13 cellular contexts compared by ENCODE assay signal in the genomic region with DNA sequence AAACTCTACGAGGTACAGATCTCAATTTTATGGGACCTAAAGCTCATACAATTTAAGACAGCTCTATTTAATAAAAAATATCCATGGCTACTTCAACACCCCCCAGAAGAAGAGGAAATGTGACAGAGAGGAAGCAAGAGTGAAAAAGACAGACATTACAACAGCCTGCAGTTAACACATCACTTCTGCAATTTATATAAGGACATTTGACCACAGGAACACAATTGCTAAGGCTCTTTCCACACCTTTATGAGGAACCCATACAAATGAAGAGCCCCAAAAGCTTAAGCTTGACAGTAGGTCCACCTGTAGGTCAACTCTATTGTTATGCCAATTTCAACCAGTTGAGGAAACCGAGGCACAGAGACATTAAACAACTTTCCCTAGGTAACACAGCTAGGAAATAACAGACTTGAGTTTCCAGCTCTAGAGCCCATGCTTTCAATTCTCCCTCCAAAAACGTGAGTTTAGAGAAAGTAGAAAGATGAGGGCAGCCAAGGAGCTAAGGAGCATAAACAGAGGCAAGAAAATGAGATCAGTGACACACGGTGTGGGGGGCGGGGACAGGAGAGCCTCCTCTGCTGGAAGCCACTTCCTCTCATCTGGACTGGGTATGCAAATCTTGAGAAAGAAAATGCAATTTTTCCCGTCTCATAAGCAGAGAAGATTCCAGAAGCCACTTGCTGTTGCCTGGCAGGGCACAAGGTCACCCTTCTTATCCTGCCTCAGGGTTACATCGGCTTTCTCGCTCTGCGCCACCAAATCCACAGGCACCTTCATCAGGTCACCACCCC. TPM values are rescaled to one million over a fixed set of nuclear protein-coding genes. Genes with fewer than 3 reads are reported as not detected.
A peak's percentile ranks its signal among the peaks of the same experiment; 100 is the strongest.
DNase-seq lines count a peak whose midpoint lies in the region; ATAC-seq and TF ChIP-seq lines count a peak whose summit lies in the region.
"Had no signal": no experiment of that assay in that cellular context is flagged by ENCODE, and none has a peak within 500 bp of the region (broad histone marks: within the 10 kb centered on the region; RNA-seq: fewer than 3 reads in every experiment).

No MANE protein-coding gene starts in this region.

- H3K4me3 ChIP-seq in parathyroid adenoma (ENCODE audit: low read depth, low read length) = no peak overlapping the region
- no peak overlapping the region for H3K4me3 ChIP-seq in CD8-positive, alpha-beta memory T cell (ENCODE audit: low read length)
- H3K4me3 ChIP-seq: psoas muscle had no signal

- H3K27me3 Mint-ChIP-seq in activated CD4-positive, alpha-beta T cell treated with anti-CD3 and anti-CD28 coated beads for 36 hours = no peaks in the 10 kb centered on the region
- H3K27me3 Mint-ChIP-seq in CD8-positive, alpha-beta memory T cell = peaks cover 0 to 3% of the 10 kb centered on the region in 2 donors

- POLR2A ChIA-PET in activated CD4-positive, alpha-beta T cell treated with anti-CD3 and anti-CD28 coated beads for 36 hours (lab: Charles Lee) = no interaction called here
- POLR2A ChIA-PET in CD8-positive, alpha-beta memory T cell (lab: Charles Lee) = no interaction called here

- no peak overlapping the region for H3K4me3 Mint-ChIP-seq in activated CD4-positive, alpha-beta T cell treated with anti-CD3 and anti-CD28 coated beads for 36 hours
- no peak overlapping the region for H3K4me3 Mint-ChIP-seq in CD8-positive, alpha-beta memory T cell

- H2AFZ ChIP-seq in parathyroid adenoma = no peak overlapping the region

- H3K27ac Mint-ChIP-seq in activated CD4-positive, alpha-beta T cell treated with anti-CD3 and anti-CD28 coated beads for 36 hours = no peak overlapping the region
- H3K27ac Mint-ChIP-seq in CD8-positive, alpha-beta memory T cell = peak overlapping the region in 2 of 8 donors; percentile 9 to 13

- H3K27me3 ChIP-seq in parathyroid adenoma (ENCODE audit: control insufficient read depth, insufficient read depth, low read length) = no peaks in the 10 kb centered on the region
- H3K27me3 ChIP-seq in CD8-positive, alpha-beta memory T cell (ENCODE audit: insufficient read depth, low read length, poor library complexity, severe bottlenecking) = no peaks in the 10 kb centered on the region

- TF ChIP-seq CTCF in parathyroid adenoma (IDR thresholded peaks at IDR 0.05) = no peak

- DNase-seq in activated CD4-positive, alpha-beta T cell treated with anti-CD3 and anti-CD28 coated beads for 36 hours = peak; percentile 63
- no peak for DNase-seq in activated CD4-positive, alpha-beta T cell treated with anti-CD3 and anti-CD28 coated beads, Interleukin-2, amount 50 U/mL, for 1 hour
- DNase-seq in SIG-M5 (lab: John Stamatoyannopoulos, UW) (peak; percentile 80), NCI-H446 (lab: John Stamatoyannopoulos, UW) (no peak)
- no peak for DNase-seq in CD8-positive, alpha-beta memory T cell
- DNase-seq: psoas muscle had no signal

- no peaks in the 10 kb centered on the region for H3K79me2 ChIP-seq in parathyroid adenoma

- peaks cover 27% of the 10 kb centered on the region for H3K4me1 Mint-ChIP-seq in activated CD4-positive, alpha-beta T cell treated with anti-CD3 and anti-CD28 coated beads for 36 hours
- peaks cover 16 to 32% (median 30%) of the 10 kb centered on the region in 3 donors for H3K4me1 Mint-ChIP-seq in CD8-positive, alpha-beta memory T cell

- H3K36me3 ChIP-seq in parathyroid adenoma (ENCODE audit: control insufficient read depth, insufficient read depth, low read length) = no peaks in the 10 kb centered on the region
- H3K36me3 ChIP-seq in CD8-positive, alpha-beta memory T cell (ENCODE audit: insufficient read depth, low read length) = no peaks in the 10 kb centered on the region

- H3K9me3 ChIP-seq in parathyroid adenoma (ENCODE audit: control insufficient read depth, low read length) = no peaks in the 10 kb centered on the region
- no peaks in the 10 kb centered on the region for H3K9me3 ChIP-seq in CD8-positive, alpha-beta memory T cell (ENCODE audit: low read length)
- H3K9me3 ChIP-seq: psoas muscle had no signal

- peak; percentile 30 for ATAC-seq in activated CD4-positive, alpha-beta T cell treated with anti-CD3 and anti-CD28 coated beads for 36 hours
- peak; percentile 29 for ATAC-seq in HG02938 (IDR thresholded peaks at IDR 0.05; ENCODE audit: unreplicated experiment)
- ATAC-seq in HG03521 (IDR thresholded peaks at IDR 0.05; ENCODE audit: unreplicated experiment) = no peak
- ATAC-seq: psoas muscle had no signal

- intact Hi-C loops in activated CD4-positive, alpha-beta T cell treated with anti-CD3 and anti-CD28 coated beads for 36 hours (cut with DNase I, micrococcal nuclease) = no loop called here

- CTCF ChIA-PET in activated CD4-positive, alpha-beta T cell treated with anti-CD3 and anti-CD28 coated beads for 36 hours (lab: Charles Lee) = interaction anchor here (0.6 to 1.1 kb wide), 4 partner anchors 14 to 531 kb away, joined by 3 to 6 read pairs (median 3); no protein-coding TSS in a partner anchor
- CTCF ChIA-PET in CD8-positive, alpha-beta memory T cell (lab: Charles Lee) = interaction anchor here (6.6 kb wide), 1 partner anchor 15 kb away, joined by 108 read pairs; no protein-coding TSS in a partner anchor

- H3K36me3 Mint-ChIP-seq in activated CD4-positive, alpha-beta T cell treated with anti-CD3 and anti-CD28 coated beads for 36 hours (ENCODE audit: low read depth) = no peaks in the 10 kb centered on the region
- H3K36me3 Mint-ChIP-seq in CD8-positive, alpha-beta memory T cell = no peaks in the 10 kb centered on the region

- H3K9ac ChIP-seq in parathyroid adenoma = no peak overlapping the region

- H3K4me2 ChIP-seq in parathyroid adenoma (ENCODE audit: low read length) = no peak overlapping the region

- peak overlapping the region; percentile 19 for H3K27ac ChIP-seq in parathyroid adenoma
- no peak overlapping the region for H3K27ac ChIP-seq in CD8-positive, alpha-beta memory T cell (ENCODE audit: low read depth, low read length)
- H3K27ac ChIP-seq: 22Rv1, psoas muscle had no signal

- H3K4me1 ChIP-seq in parathyroid adenoma = peaks cover 2% of the 10 kb centered on the region
- peaks cover 13% of the 10 kb centered on the region for H3K4me1 ChIP-seq in CD8-positive, alpha-beta memory T cell (ENCODE audit: insufficient read depth, low read length)
- H3K4me1 ChIP-seq: psoas muscle had no signal

- H3K9me3 Mint-ChIP-seq in activated CD4-positive, alpha-beta T cell treated with anti-CD3 and anti-CD28 coated beads for 36 hours (ENCODE audit: low read depth) = peaks cover under 1% of the 10 kb centered on the region
- no peaks in the 10 kb centered on the region for H3K9me3 Mint-ChIP-seq in CD8-positive, alpha-beta memory T cell

RNA-seq across cellular contexts. Expression of gene OR10P1, which starts 5.8 kb away (rescaled TPM):
- total RNA-seq in activated CD4-positive, alpha-beta T cell treated with anti-CD3 and anti-CD28 coated beads for 36 hours = not detected
- not detected for total RNA-seq in CD8-positive, alpha-beta memory T cell
- not detected for polyA plus RNA-seq in CD8-positive, alpha-beta memory T cell
- total RNA-seq: HT1080, NCI-H460, psoas muscle had no signal
- polyA plus RNA-seq: adipose tissue, psoas muscle had no signal

Comparison
In these comparisons a context has a peak if more than half of its experiments do, and no peak if none do; other contexts are left out.
1. DNase-seq: peak in activated CD4-positive, alpha-beta T cell treated with anti-CD3 and anti-CD28 coated beads for 36 hours (single experiment) and SIG-M5 (single experiment); none in activated CD4-positive, alpha-beta T cell treated with anti-CD3 and anti-CD28 coated beads, Interleukin-2, amount 50 U/mL, for 1 hour (single experiment), NCI-H446 (0 of 2) and CD8-positive, alpha-beta memory T cell (0 of 5).